Comparison of ENCODE assay signal across 8 cellular contexts in genomic region chr1:28369225-28369517, GRCh38. TPM values are rescaled to one million over a fixed set of nuclear protein-coding genes. Genes with fewer than 3 reads are reported as not detected.
DNase-seq lines count a peak whose midpoint lies in the region; ATAC-seq, FAIRE-seq and TF ChIP-seq lines count a peak whose summit lies in the region.

No MANE protein-coding gene starts in this region.

- peak overlapping the region; percentile 92 to 95 for H3K27ac ChIP-seq in right atrium auricular region
- peak overlapping the region; percentile 92 to 96 for H3K27ac ChIP-seq in mucosa of rectum (ENCODE audit: low read depth in 2 of 2, low read length in 2 of 2)

- H3K36me3 ChIP-seq in right atrium auricular region (no peaks in the 10 kb centered on the region), bronchial epithelial cell (ENCODE audit: control insufficient read depth, insufficient read depth, low read length) (no peaks in the 10 kb centered on the region), mucosa of rectum (ENCODE audit: control insufficient read depth in 2 of 2, insufficient read depth in 2 of 2, low read length in 2 of 2) (no peaks in the 10 kb centered on the region)

- H3K4me1 ChIP-seq in right atrium auricular region (peaks cover 0 to 17% of the 10 kb centered on the region in 2 donors), mucosa of rectum (ENCODE audit: control insufficient read depth in 2 of 2, insufficient read depth in 2 of 2, low read length in 2 of 2) (peaks cover 9 to 10% of the 10 kb centered on the region in 2 donors)

- H3K9me3 ChIP-seq in right atrium auricular region (no peaks in the 10 kb centered on the region), mucosa of rectum (ENCODE audit: control insufficient read depth in 2 of 2, low read length in 2 of 2) (no peaks in the 10 kb centered on the region)

- DNase-seq in right atrium auricular region (ENCODE audit: low spot score) (no peak), left ventricle myocardium superior (no peak), bronchial epithelial cell (ENCODE audit: low read depth) (no peak), NCI-H187 (lab: John Stamatoyannopoulos, UW) (no peak), H4 (ENCODE audit: low spot score) (no peak), HCEC 1CT (no peak)
- no peak for DNase-seq in effector CD8-positive, alpha-beta T cell (lab: John Stamatoyannopoulos, UW)

- H3K27me3 ChIP-seq in right atrium auricular region (no peaks in the 10 kb centered on the region), bronchial epithelial cell (ENCODE audit: control insufficient read depth, insufficient read depth, low read length) (no peaks in the 10 kb centered on the region), mucosa of rectum (ENCODE audit: control insufficient read depth in 2 of 2, insufficient read depth in 2 of 2, low read length in 2 of 2) (no peaks in the 10 kb centered on the region)

- no peak for ATAC-seq in left ventricle myocardium superior

- H3K9ac ChIP-seq in mucosa of rectum (ENCODE audit: low read depth in 1 of 2, low read length in 2 of 2): peak overlapping the region; percentile 81 to 88

- no peak for FAIRE-seq in bronchial epithelial cell (lab: Jason Lieb, UNC)

- TF ChIP-seq CTCF in right atrium auricular region (IDR thresholded peaks at IDR 0.05) (no peak), bronchial epithelial cell (IDR thresholded peaks at IDR 0.05; ENCODE audit: insufficient read depth, low read length, severe bottlenecking) (no peak)

- H3K4me3 ChIP-seq in right atrium auricular region (peak overlapping the region; percentile 82 to 88), bronchial epithelial cell (ENCODE audit: low read depth, low read length) (peak overlapping the region; percentile 92), mucosa of rectum (ENCODE audit: low read length in 2 of 2) (peak overlapping the region; percentile 82 to 84)

- intact Hi-C loops in left ventricle myocardium superior (cut with micrococcal nuclease): no loop called here

RNA-seq across cellular contexts. Expression of gene PHACTR4, which starts 0.4 kb away (rescaled TPM):
- total RNA-seq in right atrium auricular region (10 to 100 TPM; 15.8 to 22.4 TPM), left ventricle myocardium superior (17.9 TPM), bronchial epithelial cell (3.2 and 6.7 TPM in 2 replicates)
- 7.9 and 15.5 TPM in 2 replicates for total RNA-seq in H4 (2014; rRNA removed; shearing (Covaris generic))

RNA-seq across cellular contexts. Expression of gene MED18, which starts 40.3 kb away (rescaled TPM):
- total RNA-seq in right atrium auricular region (1 to 10 TPM; 5.8 to 6.4 TPM), left ventricle myocardium superior (8.4 TPM), bronchial epithelial cell (55.0 and 59.5 TPM in 2 replicates)
- total RNA-seq in H4 (2014; rRNA removed; shearing (Covaris generic)): 14.9 and 20.7 TPM in 2 replicates
